Comparison of ENCODE assay signal across 1 cellular context in the genomic region with DNA sequence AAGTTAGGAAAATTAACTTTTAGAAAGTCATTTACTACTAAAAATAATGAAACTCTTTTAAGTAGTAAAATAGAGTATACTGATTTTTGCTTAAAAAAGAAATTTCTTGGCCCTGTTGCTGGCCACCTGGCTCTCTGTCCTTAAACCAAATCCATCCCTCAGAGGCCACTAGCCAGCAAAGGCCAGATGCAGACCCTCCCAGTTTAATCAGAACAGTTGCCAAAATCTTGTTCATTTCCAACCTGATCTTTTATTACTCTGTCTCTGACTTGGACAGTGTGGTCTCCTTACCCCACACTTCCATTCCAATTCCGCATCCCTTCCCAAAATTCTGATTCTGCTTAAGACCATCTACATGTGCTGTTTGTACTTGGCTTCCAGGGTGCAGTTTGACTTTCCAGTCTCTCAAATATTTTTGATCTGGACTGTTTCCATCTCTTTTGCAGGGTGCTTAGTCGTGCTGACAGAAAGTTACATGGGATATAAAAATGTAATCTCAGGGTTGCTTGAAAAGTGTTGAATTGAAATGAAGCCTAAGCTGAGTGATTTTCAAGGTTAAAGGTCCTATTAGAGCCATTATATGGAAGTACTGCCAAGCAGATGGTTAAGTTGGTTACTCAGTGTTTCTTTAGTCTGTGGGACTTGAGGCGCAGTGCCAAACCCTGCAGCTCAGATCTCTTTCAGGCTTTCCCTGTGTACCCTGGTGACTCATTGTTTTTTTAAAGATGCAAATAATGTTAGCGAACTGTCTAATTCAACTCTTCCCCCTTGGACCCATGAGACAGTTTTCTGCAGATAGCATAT.
A peak's percentile ranks its signal among the peaks of the same experiment; 100 is the strongest.
TF ChIP-seq lines count a peak whose summit lies in the region.

No MANE protein-coding gene starts in this region.

TF ChIP-seq in IMR-90, 13 proteins besides CTCF, POLR2A, EP300 and RAD21 (continued from another document):
- peak; percentile 92 for TF ChIP-seq FOS (IDR thresholded peaks at IDR 0.05; ENCODE audit: low read depth, low read length)
